ENCODE assay signal across 21 cellular contexts in genomic region chr10:61410353-61410752, GRCh38. TPM values are rescaled to one million over a fixed set of nuclear protein-coding genes. Genes with fewer than 3 reads are reported as not detected.
DNase-seq lines count a peak whose midpoint lies in the region; ATAC-seq, FAIRE-seq and TF ChIP-seq lines count a peak whose summit lies in the region.
"Had no signal": no experiment of that assay in that cellular context is flagged by ENCODE, and none has a peak within 500 bp of the region (broad histone marks: within the 10 kb centered on the region; RNA-seq: fewer than 3 reads in every experiment).

No MANE protein-coding gene starts in this region.

- DNase-seq in PC-3: no peak
- DNase-seq in H1 (ENCODE audit: low read depth in 1 of 2, low spot score in 2 of 2): peak in 1 of 2 experiments; percentile 43
- peak; percentile 28 for DNase-seq in kidney
- peak; percentile 17 for DNase-seq in upper lobe of right lung
- DNase-seq in activated CD4-positive, alpha-beta T cell treated with anti-CD3 and anti-CD28 coated beads, Interleukin-2, amount 50 U/mL, for 48 hours: no peak
- no peak for DNase-seq in NOMO-1 treated with DMSO at 0.1 percent for 48 hours (lab: John Stamatoyannopoulos, UW; ENCODE audit: unreplicated experiment)
- DNase-seq in KBM-7: no peak
- DNase-seq: CD4-positive, CD25-positive, alpha-beta regulatory T cell; GF-D8; MM.1S; NCI-H1092; NCI-H1436; NCI-H2029; NCI-H226; NCI-H524; NCI-H774; OCI-M1; SHP77; SK-N-SH had no signal

- no peak overlapping the region for H3K14ac ChIP-seq in H1 (ENCODE audit: insufficient read length)

- no peak for TF ChIP-seq POLR2A in H1 (IDR thresholded peaks at IDR 0.05; ENCODE audit: control extremely low read depth in 1 of 2, low read depth in 2 of 2, low read length in 2 of 2)

- H2AK5ac ChIP-seq in H1 (ENCODE audit: low read depth, low read length): no peak overlapping the region

- no peak overlapping the region for H2BK5ac ChIP-seq in H1 (ENCODE audit: low read depth, low read length)

- no TSS peak for BruUV-seq in PC-3 (replicated peaks; lab: Mats Ljungman, UMichigan)

- POLR2A ChIA-PET in PC-3 (lab: Charles Lee; ENCODE audit: unreplicated experiment): no interaction called here
- POLR2A ChIA-PET in H1 (lab: Charles Lee; ENCODE audit: partially characterized antibody): no interaction called here

- H3K4ac ChIP-seq in H1 (replicated peaks; ENCODE audit: insufficient read length, low read depth, low read length): no peak overlapping the region

- no peak overlapping the region for H3K56ac ChIP-seq in H1 (replicated peaks; ENCODE audit: insufficient read length, low read depth, low read length)

- no peak overlapping the region for H3K18ac ChIP-seq in H1 (ENCODE audit: extremely low read depth, low read length)

- no peaks in the 10 kb centered on the region for H3K23me2 ChIP-seq in H1 (ENCODE audit: low read depth, low read length)

- CTCF ChIA-PET in PC-3 (lab: Charles Lee): interaction anchor here (0.8 kb wide), 1 partner anchor 139 kb away, joined by 3 read pairs; no protein-coding TSS in a partner anchor
- CTCF ChIA-PET in H1 (lab: Charles Lee; ENCODE audit: partially characterized antibody): no interaction called here

- no peaks in the 10 kb centered on the region for H4K20me1 ChIP-seq in PC-3 (ENCODE audit: low read length)
- H4K20me1 ChIP-seq in H1 (replicated peaks in 1 of 2; ENCODE audit: control insufficient read depth in 1 of 2, insufficient read depth in 2 of 2, low read length in 2 of 2): no peaks in the 10 kb centered on the region

- H2BK15ac ChIP-seq in H1 (ENCODE audit: low read length): no peak overlapping the region

- no peak overlapping the region for H2AFZ ChIP-seq in PC-3 (ENCODE audit: low read length)
- no peak overlapping the region for H2AFZ ChIP-seq in H1 (ENCODE audit: low read length)

- in situ Hi-C loops in KBM-7 (cut with MboI; ENCODE audit: low pct_unique_long_range_greater_than_20kb, low sequenced_read_pairs): no loop called here

- no peak overlapping the region for H4K91ac ChIP-seq in H1 (replicated peaks; ENCODE audit: insufficient read length, low read length)

- TF ChIP-seq CTCF in PC-3 (conservative IDR thresholded peaks at IDR 0.05; ENCODE audit: low read depth, low read length): no peak
- no peak for TF ChIP-seq CTCF in H1 (IDR thresholded peaks at IDR 0.05; ENCODE audit: control extremely low read depth in 1 of 3, insufficient read depth in 1 of 3, low read depth in 1 of 3, low read length in 3 of 3)
- no peak for TF ChIP-seq CTCF in kidney (IDR thresholded peaks at IDR 0.05; ENCODE audit: borderline replicate concordance, extremely low read depth, insufficient read depth)
- no peak for TF ChIP-seq CTCF in upper lobe of right lung (IDR thresholded peaks at IDR 0.05)

- FAIRE-seq in H1 (lab: Jason Lieb, UNC) (no peak), kidney (lab: Jason Lieb, UNC) (no peak)
- FAIRE-seq: GM19239, H54 had no signal

- 0 out of 2 replicates have a peak overlapping the region, but pooled peaks have one; percentile 40 for H2BK12ac ChIP-seq in H1 (ENCODE audit: low read depth, low read length)

- H4K8ac ChIP-seq in H1 (ENCODE audit: extremely low read depth, insufficient read depth, low read length): no peak overlapping the region

- no peaks in the 10 kb centered on the region for H3K79me1 ChIP-seq in H1 (ENCODE audit: low read depth, low read length)

- no peak overlapping the region for H2BK120ac ChIP-seq in H1 (replicated peaks; ENCODE audit: low read depth, low read length)

- TF ChIP-seq EP300 in H1 (IDR thresholded peaks at IDR 0.05; ENCODE audit: borderline replicate concordance in 1 of 2, low read depth in 2 of 2, low read length in 2 of 2): no peak

- ATAC-seq in PC-3: 0 out of 2 replicates have a peak, but pooled peaks have one; percentile 22
- ATAC-seq in upper lobe of right lung: no peak

- H3K4me2 ChIP-seq in PC-3 (ENCODE audit: low read length) (no peak overlapping the region), H1 (ENCODE audit: insufficient read depth in 1 of 2, low read depth in 2 of 2, low read length in 2 of 2) (no peak overlapping the region)
- H3K4me2 ChIP-seq: SK-N-SH had no signal

- H3K9me3 ChIP-seq in PC-3 (ENCODE audit: low read length) (no peaks in the 10 kb centered on the region), H1 (ENCODE audit: insufficient read depth in 2 of 2, low read depth in 1 of 2, low read length in 1 of 2) (no peaks in the 10 kb centered on the region), kidney (ENCODE audit: control insufficient read depth in 1 of 2, low read length in 2 of 2) (no peaks in the 10 kb centered on the region), upper lobe of right lung (no peaks in the 10 kb centered on the region)
- H3K9me3 ChIP-seq: SK-N-SH had no signal

- H3K4me1 ChIP-seq in PC-3 (ENCODE audit: insufficient read depth, low read length): 0 out of 2 replicates have a peak, but pooled peaks cover 4% of the 10 kb centered on the region
- H3K4me1 ChIP-seq in H1 (replicated peaks in 1 of 4; ENCODE audit: control insufficient read depth in 3 of 4, insufficient read depth in 4 of 4, low read length in 3 of 4): peaks cover 0 to 4% (median 2%) of the 10 kb centered on the region in 4 experiments; a peak in 1 of 7 replicates
- peaks cover 0 to 8% of the 10 kb centered on the region in 2 donors for H3K4me1 ChIP-seq in kidney (ENCODE audit: control insufficient read depth in 1 of 2, insufficient read depth in 1 of 2, low read depth in 1 of 2, low read length in 2 of 2)
- H3K4me1 ChIP-seq in upper lobe of right lung: peaks cover 4% of the 10 kb centered on the region

- H3K9ac ChIP-seq in PC-3 (ENCODE audit: low read length) (no peak overlapping the region), H1 (replicated peaks in 1 of 4; ENCODE audit: extremely low read depth in 1 of 4, low read depth in 3 of 4, low read length in 3 of 4) (no peak overlapping the region), kidney (ENCODE audit: low read length in 2 of 2) (no peak overlapping the region)
- H3K9ac ChIP-seq: SK-N-SH had no signal

- H4K5ac ChIP-seq in H1 (ENCODE audit: insufficient read length, low read depth, low read length): no peak overlapping the region

- H3K27me3 ChIP-seq in PC-3 (ENCODE audit: low read length) (no peaks in the 10 kb centered on the region), H1 (replicated peaks in 1 of 4; ENCODE audit: control insufficient read depth in 3 of 4, extremely low read depth in 1 of 4, insufficient read depth in 3 of 4, low read length in 3 of 4) (no peaks in the 10 kb centered on the region), upper lobe of right lung (no peaks in the 10 kb centered on the region)

- no peaks in the 10 kb centered on the region for H3F3A ChIP-seq in PC-3 (ENCODE audit: low read length, unreplicated experiment)

- 91% methylated on average over 16 of the region's 16 CpGs; no CpG with 5 or more reads in 1 of the 2 experiments for WGBS in H1 (ENCODE audit: extremely low coverage in 1 of 2, insufficient coverage in 1 of 2, insufficient read length in 1 of 2, insufficient replicate concordance in 2 of 2, low coverage in 1 of 2, low lambda C conversion rate in 2 of 2, missing lambda C conversion rate in 1 of 2), 2 experiments

- H3K79me2 ChIP-seq in PC-3 (ENCODE audit: low read length) (no peaks in the 10 kb centered on the region), H1 (ENCODE audit: control insufficient read depth in 1 of 2, insufficient read depth in 2 of 2, low read length in 2 of 2) (no peaks in the 10 kb centered on the region)

- H2BK20ac ChIP-seq in H1 (ENCODE audit: low read length): no peak overlapping the region

- H3K9me2 ChIP-seq in PC-3 (replicated peaks; ENCODE audit: low read length): no peaks in the 10 kb centered on the region
- H3K9me2 ChIP-seq: SK-N-SH had no signal

- no peak overlapping the region for H3K4me3 ChIP-seq in PC-3 (ENCODE audit: low read length)
- no peak overlapping the region for H3K4me3 ChIP-seq in H1 (ENCODE audit: extremely low read depth in 1 of 4, insufficient read depth in 2 of 4, low read depth in 3 of 4, low read length in 4 of 4)
- no peak overlapping the region for H3K4me3 ChIP-seq in kidney (ENCODE audit: low read length in 2 of 2)
- no peak overlapping the region for H3K4me3 ChIP-seq in upper lobe of right lung

- H3K36me3 ChIP-seq in PC-3 (ENCODE audit: low read depth, low read length) (no peaks in the 10 kb centered on the region), H1 (ENCODE audit: control insufficient read depth in 2 of 4, insufficient read depth in 4 of 4, low read length in 3 of 4) (no peaks in the 10 kb centered on the region; a peak in 1 of 8 replicates), kidney (ENCODE audit: control insufficient read depth in 1 of 2, insufficient read depth in 2 of 2, low read length in 2 of 2) (no peaks in the 10 kb centered on the region), upper lobe of right lung (no peaks in the 10 kb centered on the region)

- H3K27ac ChIP-seq in PC-3 (ENCODE audit: low read length): no peak overlapping the region
- H3K27ac ChIP-seq in H1 (ENCODE audit: low read depth, low read length): no peak overlapping the region
- no peak overlapping the region for H3K27ac ChIP-seq in kidney (ENCODE audit: low read depth in 2 of 2, low read length in 2 of 2)
- H3K27ac ChIP-seq in upper lobe of right lung: no peak overlapping the region

- intact Hi-C loops in PC-3 (cut with micrococcal nuclease): no loop called here
- intact Hi-C loops in kidney (cut with DNase I): no loop called here
- intact Hi-C loops in upper lobe of right lung (cut with DNase I): no loop called here

- no peak overlapping the region for H3K23ac ChIP-seq in H1 (ENCODE audit: insufficient read length)

- TF ChIP-seq RAD21 in H1 (IDR thresholded peaks at IDR 0.05 in 1 of 2, conservative IDR thresholded peaks at IDR 0.05 in 1 of 2; ENCODE audit: low read depth in 2 of 2, low read length in 2 of 2): no peak

TF ChIP-seq in H1, 55 proteins besides CTCF, POLR2A, EP300 and RAD21:
- TF ChIP-seq CREB1 (IDR thresholded peaks at IDR 0.05): peak; percentile 56; the same call in 1 of the 2 replicates
- no peak for TF ChIP-seq ATF3 (IDR thresholded peaks at IDR 0.05; ENCODE audit: insufficient read depth, low read depth, low read length)

RNA-seq across cellular contexts. Expression of gene TMEM26, which starts 42.8 kb away (rescaled TPM):
- 0.12 TPM in 1 of 2 replicates, not detected in the other for total RNA-seq in PC-3 (2014; rRNA removed)
- total RNA-seq in H1 (2021; fragmentation: NEBNext Ultra II Directional; extraction: Animal tissue kit (Norgen Biotek cat#: 25700)): 1.9 and 2.8 TPM in 2 replicates
- polyA plus RNA-seq in H1 (2011; rRNA removed): 0.77 and 1.6 TPM in 2 replicates
- polyA plus RNA-seq in H1 (2011; cell fraction: cytosol; rRNA removed): 1.7 TPM
- 1.1 TPM for polyA plus RNA-seq in H1 (2011; cell fraction: nucleus; rRNA removed)
- polyA plus RNA-seq in H1 (2012, experiment 1 of 2): 1.0 to 3.0 TPM (median 2.4 TPM) in 4 replicates
- polyA plus RNA-seq in H1 (2012, experiment 2 of 2): 0.56 TPM
- polyA plus RNA-seq in H1 (2013, experiment 1 of 2): 2.8 TPM
- polyA plus RNA-seq in H1 (2013, experiment 2 of 2): 4.0 TPM
- 2.0 and 3.4 TPM in 2 replicates for polyA minus RNA-seq in H1 (2011; rRNA and poly(A)+ RNA removed)
- polyA minus RNA-seq in H1 (2011; cell fraction: cytosol; rRNA and poly(A)+ RNA removed): 1.4 TPM
- 4.1 TPM for polyA minus RNA-seq in H1 (2011; cell fraction: nucleus; rRNA and poly(A)+ RNA removed)
- total RNA-seq in kidney: 1.2 TPM
- polyA plus RNA-seq in kidney (ENCODE audit: insufficient read depth, low read depth, low replicate concordance): 1.6 TPM
- 0.46 TPM for total RNA-seq in upper lobe of right lung
- total RNA-seq: CD4-positive, CD25-positive, alpha-beta regulatory T cell had no signal
- polyA plus RNA-seq: CD4-positive, CD25-positive, alpha-beta regulatory T cell had no signal

Comparison
In these comparisons a context has a peak if more than half of its experiments do, and no peak if none do; other contexts are left out.
1. DNase-seq: peak in kidney (single experiment) and upper lobe of right lung (single experiment); none in PC-3 (single experiment), activated CD4-positive, alpha-beta T cell treated with anti-CD3 and anti-CD28 coated beads, Interleukin-2, amount 50 U/mL, for 48 hours (0 of 2), NOMO-1 treated with DMSO at 0.1 percent for 48 hours (single experiment) and KBM-7 (single experiment).